Comparison of ENCODE assay signal across 18 cellular contexts in the genomic region with DNA sequence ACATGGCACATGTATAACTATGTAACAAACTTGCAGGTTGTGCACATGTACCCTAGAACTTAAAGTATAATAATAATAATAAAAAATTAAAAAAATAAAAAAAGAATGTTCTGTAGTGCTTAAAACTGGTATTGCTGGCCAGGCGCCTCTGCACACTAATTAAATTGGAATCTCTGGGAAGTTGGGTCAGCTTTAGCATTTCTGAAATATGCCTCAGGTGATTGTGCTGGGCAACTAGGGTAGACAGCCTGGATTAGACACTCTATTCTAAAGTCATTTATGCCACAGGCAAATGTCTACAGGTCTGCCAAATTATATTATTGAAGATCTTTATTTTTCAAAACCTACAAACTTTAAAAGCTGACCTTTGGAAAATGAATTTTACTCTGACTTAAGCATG. TPM values are rescaled to one million over a fixed set of nuclear protein-coding genes. Genes with fewer than 3 reads are reported as not detected.
A peak's percentile ranks its signal among the peaks of the same experiment; 100 is the strongest.
DNase-seq lines count a peak whose midpoint lies in the region; ATAC-seq and TF ChIP-seq lines count a peak whose summit lies in the region.
"Had no signal": no experiment of that assay in that cellular context is flagged by ENCODE, and none has a peak within 500 bp of the region (broad histone marks: within the 10 kb centered on the region; RNA-seq: fewer than 3 reads in every experiment).

No MANE protein-coding gene starts in this region.

- intact Hi-C loops in PC-3 (cut with micrococcal nuclease) = no loop called here

- H3K4me2 ChIP-seq in PC-3 (ENCODE audit: low read length) (no peak overlapping the region), smooth muscle cell (no peak overlapping the region)
- H3K4me2 ChIP-seq: GM23338 had no signal

- CTCF ChIA-PET in PC-3 (lab: Charles Lee) = no interaction called here

- DNase-seq in ELR (ENCODE audit: low read depth) (peak; percentile 40), PC-3 (peak; percentile 29), epithelial cell of esophagus (ENCODE audit: low read depth) (peak; percentile 41), smooth muscle cell (lab: John Stamatoyannopoulos, UW; ENCODE audit: unreplicated experiment) (no peak), NCI-H187 (lab: John Stamatoyannopoulos, UW) (no peak), NCI-H1694 treated with DMSO at 0.1 percent for 48 hours (lab: John Stamatoyannopoulos, UW) (no peak), RKO (ENCODE audit: low spot score) (no peak)
- DNase-seq: C1 segment of cervical spinal cord; Calu3; CD4-positive, alpha-beta memory T cell; COR-L47; DMS53; DMS79 treated with DMSO at 0.1 percent for 48 hours; GF-D8; H9 had no signal

- no peak for TF ChIP-seq CTCF in PC-3 (conservative IDR thresholded peaks at IDR 0.05; ENCODE audit: low read depth, low read length)
- no peak for TF ChIP-seq CTCF in epithelial cell of esophagus (IDR thresholded peaks at IDR 0.05; ENCODE audit: insufficient read depth, low read depth, low read length, missing control alignments)
- no peak for TF ChIP-seq CTCF in smooth muscle cell (IDR thresholded peaks at IDR 0.05; ENCODE audit: borderline replicate concordance, insufficient read depth, poor library complexity, severe bottlenecking)

- BruUV-seq in PC-3 (replicated peaks; lab: Mats Ljungman, UMichigan) = no TSS peak

- peaks cover 21% of the 10 kb centered on the region for H3K4me1 ChIP-seq in PC-3 (ENCODE audit: insufficient read depth, low read length)
- H3K4me1 ChIP-seq in smooth muscle cell (ENCODE audit: low read depth) = peaks cover 3% of the 10 kb centered on the region

- H3K27ac ChIP-seq in PC-3 (ENCODE audit: low read length) = no peak overlapping the region
- peak overlapping the region; percentile 17 for H3K27ac ChIP-seq in smooth muscle cell (ENCODE audit: low read depth)

- H4K20me1 ChIP-seq in PC-3 (ENCODE audit: low read length) (no peaks in the 10 kb centered on the region), smooth muscle cell (ENCODE audit: low read depth) (no peaks in the 10 kb centered on the region)

- H3K9me3 ChIP-seq in PC-3 (ENCODE audit: low read length) (no peaks in the 10 kb centered on the region), smooth muscle cell (replicated peaks; ENCODE audit: low read depth) (no peaks in the 10 kb centered on the region)

- H3K36me3 ChIP-seq in PC-3 (ENCODE audit: low read depth, low read length) (0 out of 2 replicates have a peak, but pooled peaks cover 5% of the 10 kb centered on the region), smooth muscle cell (ENCODE audit: low read depth) (no peaks in the 10 kb centered on the region)

- POLR2A ChIA-PET in PC-3 (lab: Charles Lee; ENCODE audit: unreplicated experiment) = no interaction called here

- no peaks in the 10 kb centered on the region for H3K79me2 ChIP-seq in PC-3 (ENCODE audit: low read length)
- H3K79me2 ChIP-seq in smooth muscle cell (ENCODE audit: low read depth) = no peaks in the 10 kb centered on the region

- ATAC-seq in PC-3 (no peak), HG03520 (IDR thresholded peaks at IDR 0.05; ENCODE audit: unreplicated experiment) (no peak)
- ATAC-seq: GM23338, HCT116 had no signal

- H3K4me3 ChIP-seq in PC-3 (ENCODE audit: low read length) = no peak overlapping the region
- H3K4me3 ChIP-seq in epithelial cell of esophagus (ENCODE audit: low read length) = no peak overlapping the region
- no peak overlapping the region for H3K4me3 ChIP-seq in smooth muscle cell
- H3K4me3 ChIP-seq: GM23338 had no signal

- H3K9me2 ChIP-seq in PC-3 (replicated peaks; ENCODE audit: low read length) = no peaks in the 10 kb centered on the region

- no peak overlapping the region for H3K9ac ChIP-seq in PC-3 (ENCODE audit: low read length)
- H3K9ac ChIP-seq in smooth muscle cell (ENCODE audit: low read depth) = no peak overlapping the region

- H2AFZ ChIP-seq in PC-3 (ENCODE audit: low read length) (no peak overlapping the region), smooth muscle cell (ENCODE audit: low read depth) (no peak overlapping the region)
- H2AFZ ChIP-seq: GM23338 had no signal

- no peaks in the 10 kb centered on the region for H3K27me3 ChIP-seq in PC-3 (ENCODE audit: low read length)
- no peaks in the 10 kb centered on the region for H3K27me3 ChIP-seq in smooth muscle cell (ENCODE audit: low read depth)

- 86% methylated on average over 1 of the region's 1 CpG for WGBS in smooth muscle cell (ENCODE audit: low lambda C conversion rate)

- H3F3A ChIP-seq in PC-3 (ENCODE audit: low read length, unreplicated experiment) (no peaks in the 10 kb centered on the region), smooth muscle cell (ENCODE audit: low read depth) (no peaks in the 10 kb centered on the region)

RNA-seq across cellular contexts. Expression of gene PPM1H, which starts 55.3 kb away (rescaled TPM):
- 9.8 and 12.0 TPM in 2 replicates for total RNA-seq in PC-3 (2014; rRNA removed)
- total RNA-seq in smooth muscle cell = 3.6 and 4.4 TPM in 2 replicates
- polyA plus RNA-seq in smooth muscle cell = 0.56 and 3.9 TPM in 2 replicates
- polyA plus RNA-seq: CD4-positive, alpha-beta memory T cell had no signal

Comparison
In these comparisons a context has a peak if more than half of its experiments do, and no peak if none do; other contexts are left out.
1. DNase-seq: peak in ELR (single experiment), PC-3 (single experiment) and epithelial cell of esophagus (single experiment); none in smooth muscle cell (single experiment), NCI-H187 (0 of 2), NCI-H1694 treated with DMSO at 0.1 percent for 48 hours (single experiment) and RKO (single experiment).